In the genomic region with DNA sequence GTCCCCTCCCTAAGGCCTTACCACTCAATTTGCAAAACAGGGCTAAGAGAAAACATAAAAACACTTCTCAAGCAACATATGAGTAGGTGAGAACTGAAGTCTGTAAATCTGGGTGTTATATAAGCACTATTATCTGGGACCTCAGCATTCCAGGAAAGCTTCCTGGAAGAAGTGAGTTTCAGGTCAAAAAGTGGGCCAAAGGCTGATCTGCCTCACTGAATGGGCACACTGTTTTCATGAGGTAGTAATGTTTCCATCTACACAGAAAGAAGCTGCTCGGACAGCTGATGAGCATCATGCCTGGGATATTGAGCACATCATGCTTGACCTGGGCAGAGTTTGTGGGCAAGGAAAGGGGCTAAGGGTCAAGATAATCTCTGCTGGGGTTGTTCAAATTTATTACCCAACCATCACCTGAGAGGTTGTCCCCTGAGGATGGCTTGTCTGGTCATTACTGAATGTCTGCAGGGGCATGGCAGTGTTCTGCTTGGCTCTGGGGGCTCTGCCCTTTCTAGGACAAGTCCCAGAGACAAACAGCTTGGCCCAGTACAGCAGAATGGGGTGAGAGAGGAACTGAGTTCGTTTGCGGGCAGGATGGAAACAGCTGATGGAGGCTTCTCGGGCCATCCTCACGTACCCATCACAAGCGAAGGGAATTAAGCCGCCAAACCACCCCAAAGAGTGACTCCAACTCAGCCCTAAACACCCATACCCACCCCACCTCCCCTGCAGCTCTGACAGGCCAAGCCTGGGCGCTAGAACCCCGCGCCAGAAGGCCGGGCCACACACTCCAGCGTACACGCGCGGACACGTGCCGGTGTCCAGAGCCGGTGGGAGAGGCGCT, we compare ENCODE assay signal across 8 cellular contexts. TPM values are rescaled to one million over a fixed set of nuclear protein-coding genes. Genes with fewer than 3 reads are reported as not detected.
DNase-seq lines count a peak whose midpoint lies in the region; ATAC-seq and TF ChIP-seq lines count a peak whose summit lies in the region.

No MANE protein-coding gene starts in this region.

- no peak overlapping the region for H3K4me3 ChIP-seq in PC-9
- H3K4me3 ChIP-seq in epithelial cell of proximal tubule (ENCODE audit: low read depth, low read length): peak overlapping the region; percentile 81
- H3K4me3 ChIP-seq in trophoblast cell (ENCODE audit: low read depth, low read length): no peak overlapping the region
- peak overlapping the region in 1 of 2 donors; percentile 98 for H3K4me3 ChIP-seq in prostate gland

- H3F3A ChIP-seq in PC-9 (ENCODE audit: insufficient read depth, low read depth): peaks cover 23% of the 10 kb centered on the region

- H3K14ac ChIP-seq in trophoblast cell (ENCODE audit: low read length): peak overlapping the region; percentile 20

- no peak overlapping the region for H3K23ac ChIP-seq in trophoblast cell (ENCODE audit: low read length)

- H3K79me2 ChIP-seq in PC-9 (ENCODE audit: low read depth): peaks cover 36% of the 10 kb centered on the region
- peaks cover 15% of the 10 kb centered on the region for H3K79me2 ChIP-seq in trophoblast cell (ENCODE audit: control insufficient read depth, insufficient read depth, low read length, poor library complexity)

- peak overlapping the region; percentile 68 for H4K12ac ChIP-seq in trophoblast cell (ENCODE audit: low read depth, low read length)

- peak overlapping the region; percentile 42 for H2AK5ac ChIP-seq in trophoblast cell (ENCODE audit: low read length)

- no peak overlapping the region for H3K4ac ChIP-seq in trophoblast cell (ENCODE audit: low read depth, low read length)

- H3K9me3 ChIP-seq in PC-9 (ENCODE audit: insufficient read depth, low read depth) (no peaks in the 10 kb centered on the region), trophoblast cell (ENCODE audit: insufficient read depth, low read depth, low read length) (no peaks in the 10 kb centered on the region), prostate gland (no peaks in the 10 kb centered on the region)

- peak overlapping the region; percentile 25 for H4K8ac ChIP-seq in trophoblast cell (ENCODE audit: low read depth, low read length)

- peak overlapping the region; percentile 10 for H2BK12ac ChIP-seq in trophoblast cell (ENCODE audit: low read length)

- peak; percentile 32 for ATAC-seq in GM21447 (IDR thresholded peaks at IDR 0.05; ENCODE audit: unreplicated experiment)
- ATAC-seq in HG03196 (IDR thresholded peaks at IDR 0.05; ENCODE audit: unreplicated experiment): no peak

- BruUV-seq in PC-9 (replicated peaks; lab: Mats Ljungman, UMichigan): no TSS peak

- intact Hi-C loops in PC-9 (cut with micrococcal nuclease; ENCODE audit: unreplicated experiment) (loop anchor here (1.0 to 2.0 kb wide), 2 partner anchors 80 to 92 kb away; no protein-coding TSS in a partner anchor), prostate gland (cut with DNase I) (loop anchor here (5.0 kb wide), 1 partner anchor 92 kb away; no protein-coding TSS in a partner anchor)

- H3K27ac ChIP-seq in PC-9: no peak overlapping the region
- H3K27ac ChIP-seq in trophoblast cell (ENCODE audit: low read depth, low read length): no peak overlapping the region
- H3K27ac ChIP-seq in prostate gland: peak overlapping the region in 1 of 2 donors; percentile 89

- H3K36me3 ChIP-seq in PC-9 (ENCODE audit: low read depth) (no peaks in the 10 kb centered on the region), trophoblast cell (ENCODE audit: control insufficient read depth in 1 of 2, insufficient read depth in 2 of 2, low read length in 2 of 2) (no peaks in the 10 kb centered on the region), prostate gland (no peaks in the 10 kb centered on the region)

- H4K91ac ChIP-seq in trophoblast cell (ENCODE audit: low read depth, low read length): peak overlapping the region; percentile 85

- no peak for TF ChIP-seq POLR2A in prostate gland (IDR thresholded peaks at IDR 0.05)

- H3K4me1 ChIP-seq in PC-9 (replicated peaks; ENCODE audit: insufficient read depth): peaks cover 34% of the 10 kb centered on the region
- peaks cover 10 to 15% of the 10 kb centered on the region in 2 experiments for H3K4me1 ChIP-seq in trophoblast cell (ENCODE audit: control insufficient read depth in 1 of 2, insufficient read depth in 2 of 2, low read length in 2 of 2)
- no peaks in the 10 kb centered on the region for H3K4me1 ChIP-seq in prostate gland (replicated peaks)

- H3K18ac ChIP-seq in trophoblast cell (ENCODE audit: low read length): peak overlapping the region; percentile 8

- CTCF ChIA-PET in PC-9 (lab: Charles Lee): no interaction called here

- H2AFZ ChIP-seq in PC-9 (no peak overlapping the region), trophoblast cell (ENCODE audit: insufficient read depth, low read length, poor library complexity) (peak overlapping the region; percentile 12)

- H3K4me2 ChIP-seq in PC-9 (peak overlapping the region; percentile 93; the same call in 1 of the 2 replicates), trophoblast cell (ENCODE audit: low read length) (peak overlapping the region; percentile 75)

- H2BK120ac ChIP-seq in trophoblast cell (ENCODE audit: insufficient read depth, low read length, poor library complexity): peak overlapping the region; percentile 67

- no peaks in the 10 kb centered on the region for H3K27me3 ChIP-seq in PC-9 (ENCODE audit: insufficient read depth, low read depth)
- no peaks in the 10 kb centered on the region for H3K27me3 ChIP-seq in trophoblast cell (ENCODE audit: insufficient read depth, low read length)
- H3K27me3 ChIP-seq in prostate gland (replicated peaks; ENCODE audit: insufficient read depth): no peaks in the 10 kb centered on the region

- H3K9me2 ChIP-seq in PC-9 (ENCODE audit: insufficient read depth): no peaks in the 10 kb centered on the region

- no peaks in the 10 kb centered on the region for H4K20me1 ChIP-seq in PC-9 (ENCODE audit: insufficient read depth)

- H3K9ac ChIP-seq in trophoblast cell (ENCODE audit: low read length): no peak overlapping the region

- DNase-seq in PC-9 (no peak), epithelial cell of proximal tubule (ENCODE audit: low read depth) (no peak), trophoblast cell (no peak), prostate gland (ENCODE audit: low spot score) (no peak), NCI-H2029 treated with DMSO at 0.1 percent for 48 hours (lab: John Stamatoyannopoulos, UW) (no peak), OCI-M1 (lab: John Stamatoyannopoulos, UW) (no peak)

- no CpG with 5 or more reads among the region's 19 CpGs for WGBS in trophoblast cell (ENCODE audit: extremely low coverage, insufficient coverage, insufficient read length)
- 60% methylated on average over 19 of the region's 19 CpGs for WGBS in prostate gland

- H3K79me1 ChIP-seq in trophoblast cell (ENCODE audit: low read length): peaks cover 16% of the 10 kb centered on the region

- TF ChIP-seq CTCF in PC-9 (conservative IDR thresholded peaks at IDR 0.05) (no peak), epithelial cell of proximal tubule (conservative IDR thresholded peaks at IDR 0.05; ENCODE audit: low read depth, low read length) (no peak), prostate gland (IDR thresholded peaks at IDR 0.05) (no peak)

- peak overlapping the region; percentile 17 for H2BK5ac ChIP-seq in trophoblast cell (ENCODE audit: low read depth, low read length, poor library complexity)

- POLR2A ChIA-PET in PC-9 (lab: Charles Lee; ENCODE audit: unreplicated experiment): no interaction called here

RNA-seq across cellular contexts. Expression of a gene that starts 1.2 kb away (rescaled TPM):
- 30.3 and 39.4 TPM in 2 replicates for total RNA-seq in PC-9 (2021)
- 19.1 and 23.9 TPM in 2 replicates for total RNA-seq in epithelial cell of proximal tubule
- polyA plus RNA-seq in trophoblast cell (2013): 22.0 and 25.0 TPM in 2 replicates
- total RNA-seq in prostate gland: 10 to 100 TPM; 19.7 to 19.9 TPM
